1 cellular context compared by ENCODE assay signal in the genomic region with DNA sequence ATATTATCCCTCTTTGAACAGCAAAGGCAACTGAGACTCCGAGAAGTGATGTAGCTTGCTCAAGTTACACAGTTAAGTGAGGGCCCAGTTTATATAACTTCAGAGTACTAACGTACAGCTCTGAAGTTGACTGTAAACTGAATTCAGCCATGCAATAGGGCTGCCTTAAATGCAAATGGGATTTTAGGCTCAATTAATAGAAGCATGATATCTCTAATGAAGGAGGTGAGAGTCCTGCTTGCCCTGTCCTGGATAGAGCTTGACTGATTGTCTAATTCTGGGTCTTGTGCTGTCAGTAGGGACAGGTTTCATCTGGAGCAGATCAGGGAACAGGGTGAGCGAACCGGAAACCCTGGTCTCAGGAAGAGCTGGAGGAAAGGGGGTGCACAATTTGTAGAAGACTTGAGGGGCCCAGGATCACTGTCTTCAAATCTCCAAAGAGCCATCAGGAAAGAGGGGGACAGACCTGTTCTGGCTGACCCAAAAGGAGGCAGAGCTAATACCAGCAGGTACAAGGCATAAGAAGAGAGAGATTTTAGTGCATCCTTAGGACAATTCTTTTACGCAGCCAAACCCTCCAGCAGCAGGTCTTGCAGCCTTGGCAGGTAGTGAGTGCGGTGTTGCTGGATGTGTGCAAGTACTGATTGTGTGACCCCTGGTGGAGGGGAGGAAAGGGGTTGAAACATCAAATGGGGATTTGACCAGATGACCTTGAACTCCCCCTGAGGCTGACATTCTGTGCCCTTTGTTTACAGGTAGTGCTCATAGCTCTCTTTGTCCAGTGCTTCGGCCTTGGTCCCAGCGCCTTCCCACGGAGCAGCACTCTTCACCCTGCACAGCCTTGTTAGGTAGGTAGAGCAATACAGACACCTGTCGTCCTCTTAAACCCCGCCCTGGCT.
TF ChIP-seq lines count a peak whose summit lies in the region.

No MANE protein-coding gene starts in this region.

TF ChIP-seq in HepG2, 621 proteins besides CTCF, POLR2A, EP300 and RAD21 (continued from another document and continues in another):
- TF ChIP-seq, protein P1, sequence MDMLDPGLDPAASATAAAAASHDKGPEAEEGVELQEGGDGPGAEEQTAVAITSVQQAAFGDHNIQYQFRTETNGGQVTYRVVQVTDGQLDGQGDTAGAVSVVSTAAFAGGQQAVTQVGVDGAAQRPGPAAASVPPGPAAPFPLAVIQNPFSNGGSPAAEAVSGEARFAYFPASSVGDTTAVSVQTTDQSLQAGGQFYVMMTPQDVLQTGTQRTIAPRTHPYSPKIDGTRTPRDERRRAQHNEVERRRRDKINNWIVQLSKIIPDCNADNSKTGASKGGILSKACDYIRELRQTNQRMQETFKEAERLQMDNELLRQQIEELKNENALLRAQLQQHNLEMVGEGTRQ (IDR thresholded peaks at IDR 0.05; ENCODE audit: low read depth, low read length), result no peak
- TF ChIP-seq, protein P1 (CRISPR knock-in tag; IDR thresholded peaks at IDR 0.05; ENCODE audit: borderline replicate concordance), result no peak
- no peak for TF ChIP-seq KAT2B (IDR thresholded peaks at IDR 0.05; ENCODE audit: borderline replicate concordance, low read depth, low read length)
- TF ChIP-seq, protein P2, sequence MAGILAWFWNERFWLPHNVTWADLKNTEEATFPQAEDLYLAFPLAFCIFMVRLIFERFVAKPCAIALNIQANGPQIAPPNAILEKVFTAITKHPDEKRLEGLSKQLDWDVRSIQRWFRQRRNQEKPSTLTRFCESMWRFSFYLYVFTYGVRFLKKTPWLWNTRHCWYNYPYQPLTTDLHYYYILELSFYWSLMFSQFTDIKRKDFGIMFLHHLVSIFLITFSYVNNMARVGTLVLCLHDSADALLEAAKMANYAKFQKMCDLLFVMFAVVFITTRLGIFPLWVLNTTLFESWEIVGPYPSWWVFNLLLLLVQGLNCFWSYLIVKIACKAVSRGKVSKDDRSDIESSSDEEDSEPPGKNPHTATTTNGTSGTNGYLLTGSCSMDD (CRISPR knock-in tag; IDR thresholded peaks at IDR 0.05), result no peak
- TF ChIP-seq, protein P3, sequence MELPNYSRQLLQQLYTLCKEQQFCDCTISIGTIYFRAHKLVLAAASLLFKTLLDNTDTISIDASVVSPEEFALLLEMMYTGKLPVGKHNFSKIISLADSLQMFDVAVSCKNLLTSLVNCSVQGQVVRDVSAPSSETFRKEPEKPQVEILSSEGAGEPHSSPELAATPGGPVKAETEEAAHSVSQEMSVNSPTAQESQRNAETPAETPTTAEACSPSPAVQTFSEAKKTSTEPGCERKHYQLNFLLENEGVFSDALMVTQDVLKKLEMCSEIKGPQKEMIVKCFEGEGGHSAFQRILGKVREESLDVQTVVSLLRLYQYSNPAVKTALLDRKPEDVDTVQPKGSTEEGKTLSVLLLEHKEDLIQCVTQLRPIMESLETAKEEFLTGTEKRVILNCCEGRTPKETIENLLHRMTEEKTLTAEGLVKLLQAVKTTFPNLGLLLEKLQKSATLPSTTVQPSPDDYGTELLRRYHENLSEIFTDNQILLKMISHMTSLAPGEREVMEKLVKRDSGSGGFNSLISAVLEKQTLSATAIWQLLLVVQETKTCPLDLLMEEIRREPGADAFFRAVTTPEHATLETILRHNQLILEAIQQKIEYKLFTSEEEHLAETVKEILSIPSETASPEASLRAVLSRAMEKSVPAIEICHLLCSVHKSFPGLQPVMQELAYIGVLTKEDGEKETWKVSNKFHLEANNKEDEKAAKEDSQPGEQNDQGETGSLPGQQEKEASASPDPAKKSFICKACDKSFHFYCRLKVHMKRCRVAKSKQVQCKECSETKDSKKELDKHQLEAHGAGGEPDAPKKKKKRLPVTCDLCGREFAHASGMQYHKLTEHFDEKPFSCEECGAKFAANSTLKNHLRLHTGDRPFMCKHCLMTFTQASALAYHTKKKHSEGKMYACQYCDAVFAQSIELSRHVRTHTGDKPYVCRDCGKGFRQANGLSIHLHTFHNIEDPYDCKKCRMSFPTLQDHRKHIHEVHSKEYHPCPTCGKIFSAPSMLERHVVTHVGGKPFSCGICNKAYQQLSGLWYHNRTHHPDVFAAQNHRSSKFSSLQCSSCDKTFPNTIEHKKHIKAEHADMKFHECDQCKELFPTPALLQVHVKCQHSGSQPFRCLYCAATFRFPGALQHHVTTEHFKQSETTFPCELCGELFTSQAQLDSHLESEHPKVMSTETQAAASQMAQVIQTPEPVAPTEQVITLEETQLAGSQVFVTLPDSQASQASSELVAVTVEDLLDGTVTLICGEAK (IDR thresholded peaks at IDR 0.05), result no peak
- TF ChIP-seq, protein P3 (CRISPR knock-in tag; IDR thresholded peaks at IDR 0.05), result no peak; the same call in 1 of the 2 replicates
- TF ChIP-seq, protein P4, sequence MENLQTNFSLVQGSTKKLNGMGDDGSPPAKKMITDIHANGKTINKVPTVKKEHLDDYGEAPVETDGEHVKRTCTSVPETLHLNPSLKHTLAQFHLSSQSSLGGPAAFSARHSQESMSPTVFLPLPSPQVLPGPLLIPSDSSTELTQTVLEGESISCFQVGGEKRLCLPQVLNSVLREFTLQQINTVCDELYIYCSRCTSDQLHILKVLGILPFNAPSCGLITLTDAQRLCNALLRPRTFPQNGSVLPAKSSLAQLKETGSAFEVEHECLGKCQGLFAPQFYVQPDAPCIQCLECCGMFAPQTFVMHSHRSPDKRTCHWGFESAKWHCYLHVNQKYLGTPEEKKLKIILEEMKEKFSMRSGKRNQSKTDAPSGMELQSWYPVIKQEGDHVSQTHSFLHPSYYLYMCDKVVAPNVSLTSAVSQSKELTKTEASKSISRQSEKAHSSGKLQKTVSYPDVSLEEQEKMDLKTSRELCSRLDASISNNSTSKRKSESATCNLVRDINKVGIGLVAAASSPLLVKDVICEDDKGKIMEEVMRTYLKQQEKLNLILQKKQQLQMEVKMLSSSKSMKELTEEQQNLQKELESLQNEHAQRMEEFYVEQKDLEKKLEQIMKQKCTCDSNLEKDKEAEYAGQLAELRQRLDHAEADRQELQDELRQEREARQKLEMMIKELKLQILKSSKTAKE (CRISPR knock-in tag; IDR thresholded peaks at IDR 0.05; ENCODE audit: borderline replicate concordance), result peak; percentile 37; the same call in 1 of the 2 replicates
- no peak for TF ChIP-seq POLR2AphosphoS5 (IDR thresholded peaks at IDR 0.05; ENCODE audit: low read depth, low read length)
- TF ChIP-seq NKX3-1 (CRISPR knock-in tag; IDR thresholded peaks at IDR 0.05), result no peak
- TF ChIP-seq HMGA1 (CRISPR knock-in tag; conservative IDR thresholded peaks at IDR 0.05), result no peak
- TF ChIP-seq ZNF446 (CRISPR knock-in tag; IDR thresholded peaks at IDR 0.05), result no peak
- peak; percentile 50; the same call in 1 of the 2 replicates for TF ChIP-seq REPIN1 (CRISPR knock-in tag; IDR thresholded peaks at IDR 0.05; ENCODE audit: borderline replicate concordance, low read depth)
- no peak for TF ChIP-seq ZNF781 (CRISPR knock-in tag; IDR thresholded peaks at IDR 0.05; ENCODE audit: borderline replicate concordance, not compliant biosample characterization)
- TF ChIP-seq, protein P5, sequence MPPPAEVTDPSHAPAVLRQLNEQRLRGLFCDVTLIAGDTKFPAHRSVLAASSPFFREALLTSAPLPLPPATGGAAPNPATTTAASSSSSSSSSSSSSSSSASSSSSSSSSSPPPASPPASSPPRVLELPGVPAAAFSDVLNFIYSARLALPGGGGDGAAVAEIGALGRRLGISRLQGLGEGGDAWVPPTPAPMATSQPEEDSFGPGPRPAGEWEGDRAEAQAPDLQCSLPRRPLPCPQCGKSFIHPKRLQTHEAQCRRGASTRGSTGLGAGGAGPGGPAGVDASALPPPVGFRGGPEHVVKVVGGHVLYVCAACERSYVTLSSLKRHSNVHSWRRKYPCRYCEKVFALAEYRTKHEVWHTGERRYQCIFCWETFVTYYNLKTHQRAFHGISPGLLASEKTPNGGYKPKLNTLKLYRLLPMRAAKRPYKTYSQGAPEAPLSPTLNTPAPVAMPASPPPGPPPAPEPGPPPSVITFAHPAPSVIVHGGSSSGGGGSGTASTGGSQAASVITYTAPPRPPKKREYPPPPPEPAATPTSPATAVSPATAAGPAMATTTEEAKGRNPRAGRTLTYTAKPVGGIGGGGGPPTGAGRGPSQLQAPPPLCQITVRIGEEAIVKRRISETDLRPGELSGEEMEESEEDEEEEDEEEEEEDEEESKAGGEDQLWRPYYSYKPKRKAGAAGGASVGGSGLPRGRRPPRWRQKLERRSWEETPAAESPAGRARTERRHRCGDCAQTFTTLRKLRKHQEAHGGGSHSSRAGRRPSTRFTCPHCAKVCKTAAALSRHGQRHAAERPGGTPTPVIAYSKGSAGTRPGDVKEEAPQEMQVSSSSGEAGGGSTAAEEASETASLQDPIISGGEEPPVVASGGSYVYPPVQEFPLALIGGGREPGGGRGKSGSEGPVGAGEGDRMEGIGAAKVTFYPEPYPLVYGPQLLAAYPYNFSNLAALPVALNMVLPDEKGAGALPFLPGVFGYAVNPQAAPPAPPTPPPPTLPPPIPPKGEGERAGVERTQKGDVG (CRISPR knock-in tag; IDR thresholded peaks at IDR 0.05; ENCODE audit: borderline replicate concordance), result no peak
- TF ChIP-seq TGIF2 (CRISPR knock-in tag; IDR thresholded peaks at IDR 0.05), result no peak
- TF ChIP-seq SP140L (CRISPR knock-in tag; IDR thresholded peaks at IDR 0.05; ENCODE audit: borderline replicate concordance), result no peak
- TF ChIP-seq, protein P6, sequence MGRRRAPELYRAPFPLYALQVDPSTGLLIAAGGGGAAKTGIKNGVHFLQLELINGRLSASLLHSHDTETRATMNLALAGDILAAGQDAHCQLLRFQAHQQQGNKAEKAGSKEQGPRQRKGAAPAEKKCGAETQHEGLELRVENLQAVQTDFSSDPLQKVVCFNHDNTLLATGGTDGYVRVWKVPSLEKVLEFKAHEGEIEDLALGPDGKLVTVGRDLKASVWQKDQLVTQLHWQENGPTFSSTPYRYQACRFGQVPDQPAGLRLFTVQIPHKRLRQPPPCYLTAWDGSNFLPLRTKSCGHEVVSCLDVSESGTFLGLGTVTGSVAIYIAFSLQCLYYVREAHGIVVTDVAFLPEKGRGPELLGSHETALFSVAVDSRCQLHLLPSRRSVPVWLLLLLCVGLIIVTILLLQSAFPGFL (CRISPR knock-in tag; IDR thresholded peaks at IDR 0.05), result no peak
- TF ChIP-seq, protein P7, sequence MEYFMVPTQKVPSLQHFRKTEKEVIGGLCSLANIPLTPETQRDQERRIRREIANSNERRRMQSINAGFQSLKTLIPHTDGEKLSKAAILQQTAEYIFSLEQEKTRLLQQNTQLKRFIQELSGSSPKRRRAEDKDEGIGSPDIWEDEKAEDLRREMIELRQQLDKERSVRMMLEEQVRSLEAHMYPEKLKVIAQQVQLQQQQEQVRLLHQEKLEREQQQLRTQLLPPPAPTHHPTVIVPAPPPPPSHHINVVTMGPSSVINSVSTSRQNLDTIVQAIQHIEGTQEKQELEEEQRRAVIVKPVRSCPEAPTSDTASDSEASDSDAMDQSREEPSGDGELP (IDR thresholded peaks at IDR 0.05; ENCODE audit: borderline replicate concordance, low read depth), result no peak
- no peak for TF ChIP-seq ZNF552 (CRISPR knock-in tag; IDR thresholded peaks at IDR 0.05; ENCODE audit: borderline replicate concordance)
- no peak for TF ChIP-seq BORCS8-MEF2B (CRISPR knock-in tag; IDR thresholded peaks at IDR 0.05)
- TF ChIP-seq RCOR2 (CRISPR knock-in tag; IDR thresholded peaks at IDR 0.05), result no peak; the same call in 1 of the 2 replicates
- TF ChIP-seq ZFP36L2 (CRISPR knock-in tag; IDR thresholded peaks at IDR 0.05), result no peak
- TF ChIP-seq, protein P8, sequence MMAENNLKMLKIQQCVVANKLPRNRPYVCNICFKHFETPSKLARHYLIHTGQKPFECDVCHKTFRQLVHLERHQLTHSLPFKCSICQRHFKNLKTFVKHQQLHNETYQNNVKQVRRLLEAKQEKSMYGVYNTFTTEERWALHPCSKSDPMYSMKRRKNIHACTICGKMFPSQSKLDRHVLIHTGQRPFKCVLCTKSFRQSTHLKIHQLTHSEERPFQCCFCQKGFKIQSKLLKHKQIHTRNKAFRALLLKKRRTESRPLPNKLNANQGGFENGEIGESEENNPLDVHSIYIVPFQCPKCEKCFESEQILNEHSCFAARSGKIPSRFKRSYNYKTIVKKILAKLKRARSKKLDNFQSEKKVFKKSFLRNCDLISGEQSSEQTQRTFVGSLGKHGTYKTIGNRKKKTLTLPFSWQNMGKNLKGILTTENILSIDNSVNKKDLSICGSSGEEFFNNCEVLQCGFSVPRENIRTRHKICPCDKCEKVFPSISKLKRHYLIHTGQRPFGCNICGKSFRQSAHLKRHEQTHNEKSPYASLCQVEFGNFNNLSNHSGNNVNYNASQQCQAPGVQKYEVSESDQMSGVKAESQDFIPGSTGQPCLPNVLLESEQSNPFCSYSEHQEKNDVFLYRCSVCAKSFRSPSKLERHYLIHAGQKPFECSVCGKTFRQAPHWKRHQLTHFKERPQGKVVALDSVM (CRISPR knock-in tag; IDR thresholded peaks at IDR 0.05), result no peak
- no peak for TF ChIP-seq ZNF432 (CRISPR knock-in tag; IDR thresholded peaks at IDR 0.05; ENCODE audit: borderline replicate concordance)
